In the genomic region with DNA sequence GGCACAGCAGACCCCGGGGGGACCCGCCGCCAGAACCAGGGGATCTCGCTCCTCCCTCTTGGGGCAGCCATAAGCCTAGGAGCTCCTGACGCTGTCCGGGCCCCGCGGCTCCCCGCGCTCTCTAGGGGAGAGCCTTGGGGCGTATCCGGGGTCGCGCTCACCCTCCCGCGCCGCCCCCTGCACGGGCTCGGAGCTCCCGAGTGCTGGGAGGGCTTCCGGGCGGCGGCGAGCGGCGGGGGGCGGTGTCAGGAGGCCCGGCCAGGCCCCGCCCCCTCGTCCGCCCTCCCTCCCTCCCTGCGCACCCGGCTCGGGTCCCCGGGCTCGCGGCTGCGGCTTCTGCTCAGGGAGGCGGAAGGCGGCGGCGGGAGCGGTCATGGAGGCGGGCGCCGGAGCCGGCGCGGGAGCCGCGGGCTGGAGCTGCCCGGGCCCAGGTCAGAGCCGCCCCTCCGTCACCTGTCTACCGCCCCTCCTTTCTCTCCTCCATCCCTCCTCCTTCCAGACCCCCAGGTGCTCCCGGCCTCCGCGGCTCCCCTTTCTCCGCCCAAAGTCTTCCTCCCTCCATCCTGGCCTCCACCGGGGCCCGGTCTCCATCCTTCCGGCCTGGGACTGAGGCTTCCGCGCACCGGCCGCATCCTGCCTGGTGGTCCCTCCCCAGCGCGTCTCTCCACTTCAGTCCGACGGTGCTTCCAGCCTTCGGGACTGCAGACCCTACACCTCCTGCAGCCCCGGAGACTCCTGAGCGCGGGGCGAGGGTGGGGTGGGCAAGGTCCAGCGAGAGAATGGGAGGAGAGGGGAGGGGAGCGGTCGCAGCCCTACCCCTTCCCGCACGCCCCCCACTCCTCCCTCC, we compare ENCODE assay signal across 8 cellular contexts. TPM values are rescaled to one million over a fixed set of nuclear protein-coding genes. Genes with fewer than 3 reads are reported as not detected.
A peak's percentile ranks its signal among the peaks of the same experiment; 100 is the strongest.
DNase-seq lines count a peak whose midpoint lies in the region; ATAC-seq and TF ChIP-seq lines count a peak whose summit lies in the region.

No MANE protein-coding gene starts in this region.

- no peaks in the 10 kb centered on the region for H3K36me3 ChIP-seq in right lobe of liver

- H3K4me1 Mint-ChIP-seq in activated CD4-positive, alpha-beta T cell treated with anti-CD3 and anti-CD28 coated beads, Interleukin-2, amount 10 ng/mL, durations not matched to agents 24 days and 14 days, result peaks cover 9% of the 10 kb centered on the region

- peak; percentile 66 for ATAC-seq in HG02938 (IDR thresholded peaks at IDR 0.05; ENCODE audit: unreplicated experiment)
- peak; percentile 89 to 91 (median 90) for ATAC-seq in right lobe of liver

- WGBS in right lobe of liver (ENCODE audit: insufficient coverage, low coverage, low lambda C conversion rate, missing lambda C conversion rate), result 2% methylated on average over 32 of the region's 80 CpGs

- H3K9me3 Mint-ChIP-seq in activated CD4-positive, alpha-beta T cell treated with anti-CD3 and anti-CD28 coated beads, Interleukin-2, amount 10 ng/mL, durations not matched to agents 24 days and 14 days, result no peaks in the 10 kb centered on the region

- peak overlapping the region; percentile 71 to 81 (median 78) for H3K4me3 ChIP-seq in right lobe of liver

- intact Hi-C loops in activated CD4-positive, alpha-beta T cell treated with anti-CD3 and anti-CD28 coated beads, Interleukin-2, amount 10 ng/mL, durations not matched to agents 24 days and 14 days (cut with micrococcal nuclease), result loop anchor here (1.0 to 5.0 kb wide), 2 partner anchors 52 to 91 kb away; partner anchors contain the start of gene CALU
- intact Hi-C loops in right lobe of liver (cut with DNase I), result no loop called here

- H3K27ac Mint-ChIP-seq in activated CD4-positive, alpha-beta T cell treated with anti-CD3 and anti-CD28 coated beads, Interleukin-2, amount 10 ng/mL, durations not matched to agents 24 days and 14 days, result peak overlapping the region; percentile 64

- peaks cover 2% of the 10 kb centered on the region for H3K36me3 Mint-ChIP-seq in activated CD4-positive, alpha-beta T cell treated with anti-CD3 and anti-CD28 coated beads, Interleukin-2, amount 10 ng/mL, durations not matched to agents 24 days and 14 days (ENCODE audit: low read depth)

- peaks cover 0 to 4% (median 0%) of the 10 kb centered on the region in 4 donors for H3K4me1 ChIP-seq in right lobe of liver

- H3K27me3 ChIP-seq in right lobe of liver, result no peaks in the 10 kb centered on the region

- H3K4me3 Mint-ChIP-seq in activated CD4-positive, alpha-beta T cell treated with anti-CD3 and anti-CD28 coated beads, Interleukin-2, amount 10 ng/mL, durations not matched to agents 24 days and 14 days, result peak overlapping the region; percentile 88

- H3K9me3 ChIP-seq in right lobe of liver, result no peaks in the 10 kb centered on the region

- H3K27ac ChIP-seq in cingulate gyrus (ENCODE audit: low read depth, low read length) (peak overlapping the region; percentile 19), right lobe of liver (no peak overlapping the region)

- peaks cover 32% of the 10 kb centered on the region for H3K27me3 Mint-ChIP-seq in activated CD4-positive, alpha-beta T cell treated with anti-CD3 and anti-CD28 coated beads, Interleukin-2, amount 10 ng/mL, durations not matched to agents 24 days and 14 days

- TF ChIP-seq CTCF in right lobe of liver (IDR thresholded peaks at IDR 0.05), result no peak

- DNase-seq in NCI-H2081 (lab: John Stamatoyannopoulos, UW) (peak; percentile 74 to 78), NCI-H2081 treated with DMSO at 0.1 percent for 48 hours (lab: John Stamatoyannopoulos, UW) (no peak), NCI-H2227 (lab: John Stamatoyannopoulos, UW; ENCODE audit: unreplicated experiment) (peak; percentile 77), right lobe of liver (peak; percentile 69 to 79 (median 70))
- peak; percentile 93 for DNase-seq in activated CD4-positive, alpha-beta T cell treated with anti-CD3 and anti-CD28 coated beads, Interleukin-2, amount 10 ng/mL, durations not matched to agents 24 days and 14 days
- DNase-seq in stimulated activated CD4-positive, alpha-beta T cell treated with anti-CD3 and anti-CD28 coated beads, Interleukin-4, amount 100 ng/mL, for 4 hours, result peak; percentile 72 to 81

- TF ChIP-seq POLR2A in right lobe of liver (IDR thresholded peaks at IDR 0.05), result no peak

RNA-seq across cellular contexts. Expression of gene CCDC136, which starts 0.4 kb away (rescaled TPM):
- 9.2 and 10.6 TPM in 2 replicates for total RNA-seq in activated CD4-positive, alpha-beta T cell treated with anti-CD3 and anti-CD28 coated beads, Interleukin-2, amount 10 ng/mL, durations not matched to agents 24 days and 14 days
- total RNA-seq in right lobe of liver, result under 1 TPM in 4 of 6 experiments, not detected in 2; 0.16 to 0.70 (median 0.20) TPM

RNA-seq across cellular contexts. Expression of gene OPN1SW, which starts 15.8 kb away (rescaled TPM):
- not detected in 2 replicates for total RNA-seq in activated CD4-positive, alpha-beta T cell treated with anti-CD3 and anti-CD28 coated beads, Interleukin-2, amount 10 ng/mL, durations not matched to agents 24 days and 14 days
- total RNA-seq in right lobe of liver, result not detected

RNA-seq across cellular contexts. Expression of gene FLNC, which starts 38.9 kb away (rescaled TPM):
- 0.02 and 0.09 TPM in 2 replicates for total RNA-seq in activated CD4-positive, alpha-beta T cell treated with anti-CD3 and anti-CD28 coated beads, Interleukin-2, amount 10 ng/mL, durations not matched to agents 24 days and 14 days
- total RNA-seq in right lobe of liver, result 1 to 10 TPM in 2 of 6 experiments, under 1 TPM in 4; 0.27 to 5.1 (median 0.74) TPM

RNA-seq across cellular contexts. Expression of gene CALU, which starts 52.2 kb away (rescaled TPM):
- 56.2 and 57.2 TPM in 2 replicates for total RNA-seq in activated CD4-positive, alpha-beta T cell treated with anti-CD3 and anti-CD28 coated beads, Interleukin-2, amount 10 ng/mL, durations not matched to agents 24 days and 14 days
- total RNA-seq in right lobe of liver, result 10 to 100 TPM; 25.4 to 48.3 (median 42.1) TPM
